In the genomic region with DNA sequence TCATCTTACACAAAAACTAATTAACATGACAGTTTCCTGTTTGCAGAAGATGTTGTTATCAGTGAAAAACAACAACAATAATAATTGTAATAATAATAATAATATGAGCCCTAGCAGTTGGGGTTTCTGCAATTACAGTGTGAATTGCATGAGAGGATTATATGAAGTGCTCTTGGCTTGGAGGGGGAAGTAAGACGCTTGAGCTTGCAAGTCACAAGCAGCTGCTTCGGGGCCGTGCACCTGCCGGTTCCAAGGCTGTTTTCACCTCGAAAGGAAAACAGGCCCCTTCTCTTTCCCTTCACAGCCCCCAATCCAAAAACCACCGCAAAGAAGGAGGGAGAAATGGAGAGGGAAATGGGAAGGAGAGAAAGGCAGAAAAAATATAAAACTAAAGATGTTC, we compare ENCODE assay signal across 2 cellular contexts.
TF ChIP-seq lines count a peak whose summit lies in the region.

No MANE protein-coding gene starts in this region.

TF ChIP-seq in GM23338, 12 proteins besides CTCF, POLR2A, EP300 and RAD21:
- TF ChIP-seq, protein P1, sequence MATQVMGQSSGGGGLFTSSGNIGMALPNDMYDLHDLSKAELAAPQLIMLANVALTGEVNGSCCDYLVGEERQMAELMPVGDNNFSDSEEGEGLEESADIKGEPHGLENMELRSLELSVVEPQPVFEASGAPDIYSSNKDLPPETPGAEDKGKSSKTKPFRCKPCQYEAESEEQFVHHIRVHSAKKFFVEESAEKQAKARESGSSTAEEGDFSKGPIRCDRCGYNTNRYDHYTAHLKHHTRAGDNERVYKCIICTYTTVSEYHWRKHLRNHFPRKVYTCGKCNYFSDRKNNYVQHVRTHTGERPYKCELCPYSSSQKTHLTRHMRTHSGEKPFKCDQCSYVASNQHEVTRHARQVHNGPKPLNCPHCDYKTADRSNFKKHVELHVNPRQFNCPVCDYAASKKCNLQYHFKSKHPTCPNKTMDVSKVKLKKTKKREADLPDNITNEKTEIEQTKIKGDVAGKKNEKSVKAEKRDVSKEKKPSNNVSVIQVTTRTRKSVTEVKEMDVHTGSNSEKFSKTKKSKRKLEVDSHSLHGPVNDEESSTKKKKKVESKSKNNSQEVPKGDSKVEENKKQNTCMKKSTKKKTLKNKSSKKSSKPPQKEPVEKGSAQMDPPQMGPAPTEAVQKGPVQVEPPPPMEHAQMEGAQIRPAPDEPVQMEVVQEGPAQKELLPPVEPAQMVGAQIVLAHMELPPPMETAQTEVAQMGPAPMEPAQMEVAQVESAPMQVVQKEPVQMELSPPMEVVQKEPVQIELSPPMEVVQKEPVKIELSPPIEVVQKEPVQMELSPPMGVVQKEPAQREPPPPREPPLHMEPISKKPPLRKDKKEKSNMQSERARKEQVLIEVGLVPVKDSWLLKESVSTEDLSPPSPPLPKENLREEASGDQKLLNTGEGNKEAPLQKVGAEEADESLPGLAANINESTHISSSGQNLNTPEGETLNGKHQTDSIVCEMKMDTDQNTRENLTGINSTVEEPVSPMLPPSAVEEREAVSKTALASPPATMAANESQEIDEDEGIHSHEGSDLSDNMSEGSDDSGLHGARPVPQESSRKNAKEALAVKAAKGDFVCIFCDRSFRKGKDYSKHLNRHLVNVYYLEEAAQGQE (IDR thresholded peaks at IDR 0.05; ENCODE audit: unreplicated experiment): no peak
- TF ChIP-seq STAT1 (IDR thresholded peaks at IDR 0.05; ENCODE audit: unreplicated experiment): no peak
- TF ChIP-seq EZH2 (IDR thresholded peaks at IDR 0.05; ENCODE audit: low read depth, unreplicated experiment): no peak
- TF ChIP-seq, protein P2, sequence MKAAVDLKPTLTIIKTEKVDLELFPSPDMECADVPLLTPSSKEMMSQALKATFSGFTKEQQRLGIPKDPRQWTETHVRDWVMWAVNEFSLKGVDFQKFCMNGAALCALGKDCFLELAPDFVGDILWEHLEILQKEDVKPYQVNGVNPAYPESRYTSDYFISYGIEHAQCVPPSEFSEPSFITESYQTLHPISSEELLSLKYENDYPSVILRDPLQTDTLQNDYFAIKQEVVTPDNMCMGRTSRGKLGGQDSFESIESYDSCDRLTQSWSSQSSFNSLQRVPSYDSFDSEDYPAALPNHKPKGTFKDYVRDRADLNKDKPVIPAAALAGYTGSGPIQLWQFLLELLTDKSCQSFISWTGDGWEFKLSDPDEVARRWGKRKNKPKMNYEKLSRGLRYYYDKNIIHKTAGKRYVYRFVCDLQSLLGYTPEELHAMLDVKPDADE (IDR thresholded peaks at IDR 0.05): no peak

TF ChIP-seq in WTC11, 78 proteins besides CTCF, POLR2A, EP300 and RAD21 (continued from another document):
- TF ChIP-seq, protein P3, sequence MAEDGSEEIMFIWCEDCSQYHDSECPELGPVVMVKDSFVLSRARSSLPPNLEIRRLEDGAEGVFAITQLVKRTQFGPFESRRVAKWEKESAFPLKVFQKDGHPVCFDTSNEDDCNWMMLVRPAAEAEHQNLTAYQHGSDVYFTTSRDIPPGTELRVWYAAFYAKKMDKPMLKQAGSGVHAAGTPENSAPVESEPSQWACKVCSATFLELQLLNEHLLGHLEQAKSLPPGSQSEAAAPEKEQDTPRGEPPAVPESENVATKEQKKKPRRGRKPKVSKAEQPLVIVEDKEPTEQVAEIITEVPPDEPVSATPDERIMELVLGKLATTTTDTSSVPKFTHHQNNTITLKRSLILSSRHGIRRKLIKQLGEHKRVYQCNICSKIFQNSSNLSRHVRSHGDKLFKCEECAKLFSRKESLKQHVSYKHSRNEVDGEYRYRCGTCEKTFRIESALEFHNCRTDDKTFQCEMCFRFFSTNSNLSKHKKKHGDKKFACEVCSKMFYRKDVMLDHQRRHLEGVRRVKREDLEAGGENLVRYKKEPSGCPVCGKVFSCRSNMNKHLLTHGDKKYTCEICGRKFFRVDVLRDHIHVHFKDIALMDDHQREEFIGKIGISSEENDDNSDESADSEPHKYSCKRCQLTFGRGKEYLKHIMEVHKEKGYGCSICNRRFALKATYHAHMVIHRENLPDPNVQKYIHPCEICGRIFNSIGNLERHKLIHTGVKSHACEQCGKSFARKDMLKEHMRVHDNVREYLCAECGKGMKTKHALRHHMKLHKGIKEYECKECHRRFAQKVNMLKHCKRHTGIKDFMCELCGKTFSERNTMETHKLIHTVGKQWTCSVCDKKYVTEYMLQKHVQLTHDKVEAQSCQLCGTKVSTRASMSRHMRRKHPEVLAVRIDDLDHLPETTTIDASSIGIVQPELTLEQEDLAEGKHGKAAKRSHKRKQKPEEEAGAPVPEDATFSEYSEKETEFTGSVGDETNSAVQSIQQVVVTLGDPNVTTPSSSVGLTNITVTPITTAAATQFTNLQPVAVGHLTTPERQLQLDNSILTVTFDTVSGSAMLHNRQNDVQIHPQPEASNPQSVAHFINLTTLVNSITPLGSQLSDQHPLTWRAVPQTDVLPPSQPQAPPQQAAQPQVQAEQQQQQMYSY (CRISPR knock-in tag; IDR thresholded peaks at IDR 0.05): no peak
- TF ChIP-seq NR2C2 (CRISPR knock-in tag; IDR thresholded peaks at IDR 0.05) (no peak), PRRX2 (CRISPR knock-in tag; IDR thresholded peaks at IDR 0.05) (no peak)
- TF ChIP-seq, protein P4, sequence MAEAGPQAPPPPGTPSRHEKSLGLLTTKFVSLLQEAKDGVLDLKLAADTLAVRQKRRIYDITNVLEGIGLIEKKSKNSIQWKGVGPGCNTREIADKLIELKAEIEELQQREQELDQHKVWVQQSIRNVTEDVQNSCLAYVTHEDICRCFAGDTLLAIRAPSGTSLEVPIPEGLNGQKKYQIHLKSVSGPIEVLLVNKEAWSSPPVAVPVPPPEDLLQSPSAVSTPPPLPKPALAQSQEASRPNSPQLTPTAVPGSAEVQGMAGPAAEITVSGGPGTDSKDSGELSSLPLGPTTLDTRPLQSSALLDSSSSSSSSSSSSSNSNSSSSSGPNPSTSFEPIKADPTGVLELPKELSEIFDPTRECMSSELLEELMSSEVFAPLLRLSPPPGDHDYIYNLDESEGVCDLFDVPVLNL (CRISPR knock-in tag; IDR thresholded peaks at IDR 0.05; ENCODE audit: borderline replicate concordance, low read depth): no peak
- TF ChIP-seq, protein P5, sequence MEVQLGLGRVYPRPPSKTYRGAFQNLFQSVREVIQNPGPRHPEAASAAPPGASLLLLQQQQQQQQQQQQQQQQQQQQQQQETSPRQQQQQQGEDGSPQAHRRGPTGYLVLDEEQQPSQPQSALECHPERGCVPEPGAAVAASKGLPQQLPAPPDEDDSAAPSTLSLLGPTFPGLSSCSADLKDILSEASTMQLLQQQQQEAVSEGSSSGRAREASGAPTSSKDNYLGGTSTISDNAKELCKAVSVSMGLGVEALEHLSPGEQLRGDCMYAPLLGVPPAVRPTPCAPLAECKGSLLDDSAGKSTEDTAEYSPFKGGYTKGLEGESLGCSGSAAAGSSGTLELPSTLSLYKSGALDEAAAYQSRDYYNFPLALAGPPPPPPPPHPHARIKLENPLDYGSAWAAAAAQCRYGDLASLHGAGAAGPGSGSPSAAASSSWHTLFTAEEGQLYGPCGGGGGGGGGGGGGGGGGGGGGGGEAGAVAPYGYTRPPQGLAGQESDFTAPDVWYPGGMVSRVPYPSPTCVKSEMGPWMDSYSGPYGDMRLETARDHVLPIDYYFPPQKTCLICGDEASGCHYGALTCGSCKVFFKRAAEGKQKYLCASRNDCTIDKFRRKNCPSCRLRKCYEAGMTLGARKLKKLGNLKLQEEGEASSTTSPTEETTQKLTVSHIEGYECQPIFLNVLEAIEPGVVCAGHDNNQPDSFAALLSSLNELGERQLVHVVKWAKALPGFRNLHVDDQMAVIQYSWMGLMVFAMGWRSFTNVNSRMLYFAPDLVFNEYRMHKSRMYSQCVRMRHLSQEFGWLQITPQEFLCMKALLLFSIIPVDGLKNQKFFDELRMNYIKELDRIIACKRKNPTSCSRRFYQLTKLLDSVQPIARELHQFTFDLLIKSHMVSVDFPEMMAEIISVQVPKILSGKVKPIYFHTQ (CRISPR knock-in tag; IDR thresholded peaks at IDR 0.05): no peak
- TF ChIP-seq, protein P6, sequence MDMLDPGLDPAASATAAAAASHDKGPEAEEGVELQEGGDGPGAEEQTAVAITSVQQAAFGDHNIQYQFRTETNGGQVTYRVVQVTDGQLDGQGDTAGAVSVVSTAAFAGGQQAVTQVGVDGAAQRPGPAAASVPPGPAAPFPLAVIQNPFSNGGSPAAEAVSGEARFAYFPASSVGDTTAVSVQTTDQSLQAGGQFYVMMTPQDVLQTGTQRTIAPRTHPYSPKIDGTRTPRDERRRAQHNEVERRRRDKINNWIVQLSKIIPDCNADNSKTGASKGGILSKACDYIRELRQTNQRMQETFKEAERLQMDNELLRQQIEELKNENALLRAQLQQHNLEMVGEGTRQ (CRISPR knock-in tag; IDR thresholded peaks at IDR 0.05): no peak
- TF ChIP-seq, protein P7, sequence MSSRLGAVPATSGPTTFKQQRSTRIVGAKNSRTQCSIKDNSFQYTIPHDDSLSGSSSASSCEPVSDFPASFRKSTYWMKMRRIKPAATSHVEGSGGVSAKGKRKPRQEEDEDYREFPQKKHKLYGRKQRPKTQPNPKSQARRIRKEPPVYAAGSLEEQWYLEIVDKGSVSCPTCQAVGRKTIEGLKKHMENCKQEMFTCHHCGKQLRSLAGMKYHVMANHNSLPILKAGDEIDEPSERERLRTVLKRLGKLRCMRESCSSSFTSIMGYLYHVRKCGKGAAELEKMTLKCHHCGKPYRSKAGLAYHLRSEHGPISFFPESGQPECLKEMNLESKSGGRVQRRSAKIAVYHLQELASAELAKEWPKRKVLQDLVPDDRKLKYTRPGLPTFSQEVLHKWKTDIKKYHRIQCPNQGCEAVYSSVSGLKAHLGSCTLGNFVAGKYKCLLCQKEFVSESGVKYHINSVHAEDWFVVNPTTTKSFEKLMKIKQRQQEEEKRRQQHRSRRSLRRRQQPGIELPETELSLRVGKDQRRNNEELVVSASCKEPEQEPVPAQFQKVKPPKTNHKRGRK (CRISPR knock-in tag; IDR thresholded peaks at IDR 0.05; ENCODE audit: borderline replicate concordance): no peak
- TF ChIP-seq, protein P8, sequence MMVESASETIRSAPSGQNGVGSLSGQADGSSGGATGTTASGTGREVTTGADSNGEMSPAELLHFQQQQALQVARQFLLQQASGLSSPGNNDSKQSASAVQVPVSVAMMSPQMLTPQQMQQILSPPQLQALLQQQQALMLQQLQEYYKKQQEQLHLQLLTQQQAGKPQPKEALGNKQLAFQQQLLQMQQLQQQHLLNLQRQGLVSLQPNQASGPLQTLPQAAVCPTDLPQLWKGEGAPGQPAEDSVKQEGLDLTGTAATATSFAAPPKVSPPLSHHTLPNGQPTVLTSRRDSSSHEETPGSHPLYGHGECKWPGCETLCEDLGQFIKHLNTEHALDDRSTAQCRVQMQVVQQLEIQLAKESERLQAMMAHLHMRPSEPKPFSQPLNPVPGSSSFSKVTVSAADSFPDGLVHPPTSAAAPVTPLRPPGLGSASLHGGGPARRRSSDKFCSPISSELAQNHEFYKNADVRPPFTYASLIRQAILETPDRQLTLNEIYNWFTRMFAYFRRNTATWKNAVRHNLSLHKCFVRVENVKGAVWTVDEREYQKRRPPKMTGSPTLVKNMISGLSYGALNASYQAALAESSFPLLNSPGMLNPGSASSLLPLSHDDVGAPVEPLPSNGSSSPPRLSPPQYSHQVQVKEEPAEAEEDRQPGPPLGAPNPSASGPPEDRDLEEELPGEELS (CRISPR knock-in tag; IDR thresholded peaks at IDR 0.05): no peak
